9 cellular contexts compared by ENCODE assay signal in the genomic region with DNA sequence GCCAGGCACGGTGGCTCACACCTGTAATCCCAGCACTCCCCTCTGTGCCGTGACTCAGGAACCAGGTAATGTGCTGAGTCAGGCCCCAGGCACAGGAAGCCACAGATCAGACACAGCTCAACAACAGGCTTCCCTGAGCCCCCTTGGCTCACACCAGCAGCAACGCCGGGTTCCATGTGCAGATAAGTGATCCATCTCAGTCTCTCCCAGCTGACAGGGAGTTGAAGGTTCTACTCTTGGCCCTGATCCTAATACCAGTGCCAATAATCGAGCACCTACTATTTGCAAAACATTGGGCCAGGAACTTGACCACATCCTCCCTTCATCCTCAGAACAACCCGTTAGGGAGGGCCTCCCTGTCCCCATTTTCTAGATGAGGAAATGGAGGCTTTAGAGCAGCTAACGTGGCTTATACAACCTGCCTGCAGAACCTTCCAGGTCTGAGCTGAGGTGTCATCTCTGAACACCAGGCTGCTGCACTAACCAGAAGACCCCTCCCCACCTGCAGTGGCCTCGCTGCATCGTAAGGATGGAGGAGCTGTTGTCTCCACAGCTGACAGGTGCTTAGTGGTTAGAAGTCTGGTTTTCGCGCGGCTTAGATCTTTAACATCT.
DNase-seq lines count a peak whose midpoint lies in the region; ATAC-seq and TF ChIP-seq lines count a peak whose summit lies in the region.
"Had no signal": no experiment of that assay in that cellular context is flagged by ENCODE, and none has a peak within 500 bp of the region (broad histone marks: within the 10 kb centered on the region; RNA-seq: fewer than 3 reads in every experiment).

No MANE protein-coding gene starts in this region.

- peaks cover 20% of the 10 kb centered on the region for H3K4me1 ChIP-seq in RWPE2 (ENCODE audit: insufficient read depth, poor library complexity, severe bottlenecking)

- TF ChIP-seq CTCF in RWPE2 (IDR thresholded peaks at IDR 0.05; ENCODE audit: poor library complexity, severe bottlenecking) = no peak

- H3K36me3 Mint-ChIP-seq in activated naive CD8-positive, alpha-beta T cell treated with anti-CD3 and anti-CD28 coated beads, Interleukin-2, amount 10 ng/mL, durations not matched to agents 7 days and 5 days = no peaks in the 10 kb centered on the region
- no peaks in the 10 kb centered on the region for H3K36me3 Mint-ChIP-seq in stimulated activated memory B cell treated with anti-CD40 and anti-IgM and Interleukin-4, amounts not matched to agents 10 μg/mL and 1 μg/mL and 100 μg/mL, for 72 hours

- ATAC-seq in GM21423 (IDR thresholded peaks at IDR 0.05; ENCODE audit: unreplicated experiment) (peak; percentile 28), RWPE2 (ENCODE audit: low read depth) (peak; percentile 94)
- ATAC-seq in activated naive CD8-positive, alpha-beta T cell treated with anti-CD3 and anti-CD28 coated beads, Interleukin-2, amount 10 ng/mL, durations not matched to agents 7 days and 5 days (ENCODE audit: low read depth) = peak; percentile 61
- ATAC-seq in stimulated activated memory B cell treated with anti-CD40 and anti-IgM and Interleukin-4, amounts not matched to agents 10 μg/mL and 1 μg/mL and 100 μg/mL, for 72 hours = peak; percentile 73

- H3K27me3 Mint-ChIP-seq in activated naive CD8-positive, alpha-beta T cell treated with anti-CD3 and anti-CD28 coated beads, Interleukin-2, amount 10 ng/mL, durations not matched to agents 7 days and 5 days = no peaks in the 10 kb centered on the region
- no peaks in the 10 kb centered on the region for H3K27me3 Mint-ChIP-seq in stimulated activated memory B cell treated with anti-CD40 and anti-IgM and Interleukin-4, amounts not matched to agents 10 μg/mL and 1 μg/mL and 100 μg/mL, for 72 hours

- DNase-seq in RWPE2 (ENCODE audit: low spot score) (no peak), kidney glomerular epithelial cell (lab: John Stamatoyannopoulos, UW) (no peak), NCI-H774 (lab: John Stamatoyannopoulos, UW) (no peak), KBM-7 (no peak), occipital lobe (lab: John Stamatoyannopoulos, UW) (no peak)
- DNase-seq in activated naive CD8-positive, alpha-beta T cell treated with anti-CD3 and anti-CD28 coated beads, Interleukin-2, amount 10 ng/mL, durations not matched to agents 7 days and 5 days = peak; percentile 63

- peak overlapping the region; percentile 62 for H3K4me3 Mint-ChIP-seq in activated naive CD8-positive, alpha-beta T cell treated with anti-CD3 and anti-CD28 coated beads, Interleukin-2, amount 10 ng/mL, durations not matched to agents 7 days and 5 days
- H3K4me3 Mint-ChIP-seq in stimulated activated memory B cell treated with anti-CD40 and anti-IgM and Interleukin-4, amounts not matched to agents 10 μg/mL and 1 μg/mL and 100 μg/mL, for 72 hours = peak overlapping the region; percentile 80
- H3K4me3 Mint-ChIP-seq: neural crest cell had no signal

- POLR2A ChIA-PET in activated naive CD8-positive, alpha-beta T cell treated with anti-CD3 and anti-CD28 coated beads, Interleukin-2, amount 10 ng/mL, durations not matched to agents 7 days and 5 days (lab: Charles Lee) = interaction anchor here (0.6 to 5.0 kb wide), 5 partner anchors 15 to 149 kb away, joined by 3 to 44 read pairs (median 6); a partner anchor contains a TSS

- no peaks in the 10 kb centered on the region for H3K9me3 Mint-ChIP-seq in activated naive CD8-positive, alpha-beta T cell treated with anti-CD3 and anti-CD28 coated beads, Interleukin-2, amount 10 ng/mL, durations not matched to agents 7 days and 5 days
- H3K9me3 Mint-ChIP-seq in stimulated activated memory B cell treated with anti-CD40 and anti-IgM and Interleukin-4, amounts not matched to agents 10 μg/mL and 1 μg/mL and 100 μg/mL, for 72 hours = peaks cover 3% of the 10 kb centered on the region
- H3K9me3 Mint-ChIP-seq: neural crest cell had no signal

- in situ Hi-C loops in KBM-7 (cut with MboI; ENCODE audit: low pct_unique_long_range_greater_than_20kb, low sequenced_read_pairs) = no loop called here

- H3K27ac Mint-ChIP-seq in activated naive CD8-positive, alpha-beta T cell treated with anti-CD3 and anti-CD28 coated beads, Interleukin-2, amount 10 ng/mL, durations not matched to agents 7 days and 5 days = peak overlapping the region; percentile 73
- peak overlapping the region; percentile 69 for H3K27ac Mint-ChIP-seq in stimulated activated memory B cell treated with anti-CD40 and anti-IgM and Interleukin-4, amounts not matched to agents 10 μg/mL and 1 μg/mL and 100 μg/mL, for 72 hours

- H3K4me3 ChIP-seq in RWPE2 (ENCODE audit: severe bottlenecking) = no peak overlapping the region

- peaks cover 45% of the 10 kb centered on the region for H3K4me1 Mint-ChIP-seq in activated naive CD8-positive, alpha-beta T cell treated with anti-CD3 and anti-CD28 coated beads, Interleukin-2, amount 10 ng/mL, durations not matched to agents 7 days and 5 days
- peaks cover 47% of the 10 kb centered on the region for H3K4me1 Mint-ChIP-seq in stimulated activated memory B cell treated with anti-CD40 and anti-IgM and Interleukin-4, amounts not matched to agents 10 μg/mL and 1 μg/mL and 100 μg/mL, for 72 hours

- H3K9me3 ChIP-seq in RWPE2 (ENCODE audit: severe bottlenecking) = no peaks in the 10 kb centered on the region

- H3K27me3 ChIP-seq in RWPE2 (ENCODE audit: insufficient read depth, poor library complexity, severe bottlenecking) = no peaks in the 10 kb centered on the region

- no peak overlapping the region for H3K27ac ChIP-seq in RWPE2 (ENCODE audit: poor library complexity, severe bottlenecking)

- no peaks in the 10 kb centered on the region for H3K36me3 ChIP-seq in RWPE2 (ENCODE audit: low read depth)

Comparison
In these comparisons a context has a peak if more than half of its experiments do, and no peak if none do; other contexts are left out.
1. ATAC-seq: peak in every context shown above with its lines; median percentile 94 in RWPE2; 73 in stimulated activated memory B cell treated with anti-CD40 and anti-IgM and Interleukin-4, amounts not matched to agents 10 μg/mL and 1 μg/mL and 100 μg/mL, for 72 hours; 61 in activated naive CD8-positive, alpha-beta T cell treated with anti-CD3 and anti-CD28 coated beads, Interleukin-2, amount 10 ng/mL, durations not matched to agents 7 days and 5 days; 28 in GM21423.